Comparison of ENCODE assay signal across 25 cellular contexts in genomic region chr19:38064661-38065425, GRCh38.
"Had no signal": no experiment of that assay in that cellular context is flagged by ENCODE, and none has a peak within 500 bp of the region (broad histone marks: within the 10 kb centered on the region; RNA-seq: fewer than 3 reads in every experiment).

No MANE protein-coding gene starts in this region.

- H3K36me3 Mint-ChIP-seq: activated naive CD8-positive, alpha-beta T cell; brain had no signal

- H3K9me3 ChIP-seq: SJSA1 had no signal

- ATAC-seq: activated CD4-positive, alpha-beta T cell treated with anti-CD3 and anti-CD28 coated beads for 36 hours; activated T-helper 17 cell treated with anti-CD3 and anti-CD28 coated beads, Interleukin-2, amount 50 U/mL, for 72 hours; Right ventricle myocardium inferior; SK-N-SH treated with all-trans-retinoic acid at 6 μM for 48 hours had no signal

- H3K4me1 Mint-ChIP-seq: activated T-helper 17 cell treated with anti-CD3 and anti-CD28 coated beads, Interleukin-2, amount 50 U/mL, for 72 hours had no signal

- H3K36me3 ChIP-seq: cardiac muscle cell, SJSA1 had no signal

- H3K27ac Mint-ChIP-seq: activated CD4-positive, alpha-beta memory T cell treated with anti-CD3 and anti-CD28 coated beads, Interleukin-2, amount 10 ng/mL, durations not matched to agents 7 days and 5 days; activated CD4-positive, alpha-beta T cell treated with anti-CD3 and anti-CD28 coated beads for 36 hours; activated naive CD4-positive, alpha-beta T cell treated with anti-CD3 and anti-CD28 coated beads for 36 hours; activated naive CD8-positive, alpha-beta T cell; activated T-helper 17 cell treated with anti-CD3 and anti-CD28 coated beads, Interleukin-2, amount 50 U/mL, for 72 hours; T-helper 1 cell treated with Interleukin-12 subunit alpha and Interleukin-12 subunit beta and Interleukin-4 antibody, amounts not matched to agents 30 μg/mL and 1 μg/mL, for 36 hours had no signal

- H3K27ac ChIP-seq: PC-9, SJSA1 had no signal

- H3K27me3 Mint-ChIP-seq: activated CD4-positive, alpha-beta memory T cell treated with anti-CD3 and anti-CD28 coated beads, Interleukin-2, amount 10 ng/mL, durations not matched to agents 7 days and 5 days; activated CD4-positive, alpha-beta T cell treated with anti-CD3 and anti-CD28 coated beads for 36 hours; activated naive CD8-positive, alpha-beta T cell; activated T-helper 17 cell treated with anti-CD3 and anti-CD28 coated beads, Interleukin-2, amount 50 U/mL, for 72 hours; brain had no signal

- H3K27me3 ChIP-seq: cardiac muscle cell, SJSA1 had no signal

- H3K4me2 ChIP-seq: PC-9 had no signal

- H3K9me3 Mint-ChIP-seq: activated CD4-positive, alpha-beta memory T cell treated with anti-CD3 and anti-CD28 coated beads, Interleukin-2, amount 10 ng/mL, durations not matched to agents 7 days and 5 days; activated naive CD4-positive, alpha-beta T cell treated with anti-CD3 and anti-CD28 coated beads for 36 hours; activated T-helper 17 cell treated with anti-CD3 and anti-CD28 coated beads, Interleukin-2, amount 50 U/mL, for 72 hours; brain; T-helper 1 cell treated with Interleukin-12 subunit alpha and Interleukin-12 subunit beta and Interleukin-4 antibody, amounts not matched to agents 30 μg/mL and 1 μg/mL, for 36 hours had no signal

- H2AFZ ChIP-seq: PC-9 had no signal

- DNase-seq: activated CD4-positive, alpha-beta memory T cell treated with anti-CD3 and anti-CD28 coated beads, Interleukin-2, amount 10 ng/mL, durations not matched to agents 7 days and 5 days; activated CD4-positive, alpha-beta T cell treated with anti-CD3 and anti-CD28 coated beads for 36 hours; activated CD4-positive, alpha-beta T cell treated with anti-CD3 and anti-CD28 coated beads, Interleukin-2, amount 50 U/mL, for 1 hour; activated CD4-positive, CD25-positive, alpha-beta regulatory T cell; activated gamma-delta T cell; activated naive CD4-positive, alpha-beta T cell treated with anti-CD3 and anti-CD28 coated beads for 36 hours; activated T-cell treated with anti-CD3 and anti-CD28 coated beads for 4 hours; activated T-cell treated with anti-CD3 and anti-CD28 coated beads, Interleukin-2, amount 50 U/mL, for 48 hours; amygdala; MM.1S; NCI-H1105; NCI-H1436 treated with DMSO at 0.1 percent for 48 hours; NCI-H187; NCI-H2081; NCI-H510A treated with DMSO at 0.1 percent for 48 hours; PC-9; SW 1271 had no signal

- H3K4me3 ChIP-seq: cardiac muscle cell, PC-9, SJSA1 had no signal

- H3K4me3 Mint-ChIP-seq: activated CD4-positive, alpha-beta memory T cell treated with anti-CD3 and anti-CD28 coated beads, Interleukin-2, amount 10 ng/mL, durations not matched to agents 7 days and 5 days; activated CD4-positive, alpha-beta T cell treated with anti-CD3 and anti-CD28 coated beads for 36 hours; activated naive CD4-positive, alpha-beta T cell treated with anti-CD3 and anti-CD28 coated beads for 36 hours; activated naive CD8-positive, alpha-beta T cell; activated T-helper 17 cell treated with anti-CD3 and anti-CD28 coated beads, Interleukin-2, amount 50 U/mL, for 72 hours; brain; T-helper 1 cell treated with Interleukin-12 subunit alpha and Interleukin-12 subunit beta and Interleukin-4 antibody, amounts not matched to agents 30 μg/mL and 1 μg/mL, for 36 hours had no signal
